ENCODE assay signal across 22 cellular contexts in the genomic region with DNA sequence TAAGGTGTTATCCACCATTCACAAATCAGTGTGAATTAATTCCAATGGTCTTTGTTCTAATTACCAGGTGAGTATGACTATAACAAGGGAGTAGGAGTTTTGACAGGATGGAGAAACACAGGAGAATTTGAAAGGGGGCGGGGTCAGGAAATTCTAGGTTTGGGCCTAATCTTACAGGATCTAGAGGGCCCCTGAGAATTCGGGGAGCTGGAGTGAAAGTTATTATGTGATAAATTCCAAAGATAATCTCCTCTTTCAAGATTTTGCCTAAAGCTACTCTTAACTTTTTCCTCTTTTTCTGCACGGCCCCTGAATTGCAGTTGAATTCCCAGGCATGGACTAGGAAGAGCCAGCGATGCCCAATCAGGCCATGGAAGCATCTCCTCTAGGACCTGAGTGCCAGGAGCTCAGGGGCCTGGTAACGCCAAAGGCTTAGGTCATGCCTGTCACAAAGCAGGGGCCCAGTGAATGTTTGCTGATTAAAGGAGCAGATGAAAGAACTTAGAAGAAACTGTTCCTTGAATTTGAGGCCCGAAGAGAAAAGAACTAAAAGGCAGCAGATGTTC.
DNase-seq lines count a peak whose midpoint lies in the region; ATAC-seq and TF ChIP-seq lines count a peak whose summit lies in the region.
"Had no signal": no experiment of that assay in that cellular context is flagged by ENCODE, and none has a peak within 500 bp of the region (broad histone marks: within the 10 kb centered on the region; RNA-seq: fewer than 3 reads in every experiment).

No MANE protein-coding gene starts in this region.

- H3K36me3 Mint-ChIP-seq in brain (no peaks in the 10 kb centered on the region), nephron (ENCODE audit: low read depth) (peaks cover 11% of the 10 kb centered on the region)
- H3K36me3 Mint-ChIP-seq: activated naive CD4-positive, alpha-beta T cell treated with anti-CD3 and anti-CD28 coated beads, Interleukin-2, amount 10 ng/mL, durations not matched to agents 7 days and 5 days had no signal

- H3K27ac Mint-ChIP-seq in brain (peak overlapping the region in 4 of 5 experiments; percentile 34 to 80 (median 52)), nephron (peak overlapping the region; percentile 23 to 74 (median 65))
- H3K27ac Mint-ChIP-seq: activated naive CD4-positive, alpha-beta T cell treated with anti-CD3 and anti-CD28 coated beads, Interleukin-2, amount 10 ng/mL, durations not matched to agents 7 days and 5 days; T-helper 2 cell treated with Interferon-gamma antibody and Interleukin-4, amounts not matched to agents 5 μg/mL and 100 μg/mL, for 36 hours had no signal

- DNase-seq in left ventricle myocardium inferior (no peak), left ventricle myocardium superior (no peak), hypothalamus (lab: John Stamatoyannopoulos, UW) (no peak), KBM-7 (no peak)
- DNase-seq: activated naive CD4-positive, alpha-beta T cell treated with anti-CD3 and anti-CD28 coated beads, Interleukin-2, amount 10 ng/mL, durations not matched to agents 7 days and 5 days; amniotic stem cell; colonic mucosa; gastrocnemius medialis; NCI-H510A; small intestine; stimulated activated CD4-positive, alpha-beta T cell treated with anti-CD3 and anti-CD28 coated beads, Interleukin-2, amount 100 ng/mL, for 24 hours had no signal

- H3K9me3 ChIP-seq in left ventricle myocardium inferior (replicated peaks) = no peaks in the 10 kb centered on the region
- H3K9me3 ChIP-seq: BLaER1 treated with 17β-estradiol and CSF1 and Interleukin-3, amounts not matched to agents 10 nM and 100 nM; breast epithelium; colonic mucosa; esophagus muscularis mucosa; gastrocnemius medialis had no signal

- peaks cover 46% of the 10 kb centered on the region for H3K4me1 Mint-ChIP-seq in brain
- peaks cover 39% of the 10 kb centered on the region for H3K4me1 Mint-ChIP-seq in nephron

- H3K9me3 Mint-ChIP-seq in brain (peaks cover 0 to 4% (median 0%) of the 10 kb centered on the region in 5 experiments), nephron (no peaks in the 10 kb centered on the region)
- H3K9me3 Mint-ChIP-seq: activated naive CD4-positive, alpha-beta T cell treated with anti-CD3 and anti-CD28 coated beads, Interleukin-2, amount 10 ng/mL, durations not matched to agents 7 days and 5 days; T-helper 2 cell treated with Interferon-gamma antibody and Interleukin-4, amounts not matched to agents 5 μg/mL and 100 μg/mL, for 36 hours had no signal

- intact Hi-C loops in left ventricle myocardium inferior (cut with micrococcal nuclease) (no loop called here), left ventricle myocardium superior (cut with micrococcal nuclease) (no loop called here)

- TF ChIP-seq CTCF in left ventricle myocardium inferior (IDR thresholded peaks at IDR 0.05; ENCODE audit: borderline replicate concordance) = no peak
- no peak for TF ChIP-seq CTCF in brain (conservative IDR thresholded peaks at IDR 0.05)
- TF ChIP-seq CTCF in nephron (IDR thresholded peaks at IDR 0.05; ENCODE audit: unreplicated experiment in 3 of 3) = no peak

- no peak for ATAC-seq in left ventricle myocardium superior
- no peak for ATAC-seq in GM19463 (IDR thresholded peaks at IDR 0.05; ENCODE audit: unreplicated experiment)
- no peak for ATAC-seq in GM21447 (IDR thresholded peaks at IDR 0.05; ENCODE audit: unreplicated experiment)
- ATAC-seq: gastrocnemius medialis, K562 had no signal

- no peaks in the 10 kb centered on the region for H3K27me3 Mint-ChIP-seq in brain
- H3K27me3 Mint-ChIP-seq in nephron (ENCODE audit: low read depth) = peaks cover 3% of the 10 kb centered on the region

- H3K36me3 ChIP-seq in left ventricle myocardium inferior = no peaks in the 10 kb centered on the region
- H3K36me3 ChIP-seq: BLaER1 treated with 17β-estradiol and CSF1 and Interleukin-3, amounts not matched to agents 10 nM and 100 nM; breast epithelium; colonic mucosa; esophagus muscularis mucosa; gastrocnemius medialis had no signal

- H3K4me3 Mint-ChIP-seq in brain = no peak overlapping the region
- H3K4me3 Mint-ChIP-seq in nephron = no peak overlapping the region
- H3K4me3 Mint-ChIP-seq: activated naive CD4-positive, alpha-beta T cell treated with anti-CD3 and anti-CD28 coated beads, Interleukin-2, amount 10 ng/mL, durations not matched to agents 7 days and 5 days; T-helper 2 cell treated with Interferon-gamma antibody and Interleukin-4, amounts not matched to agents 5 μg/mL and 100 μg/mL, for 36 hours had no signal

- H3K27me3 ChIP-seq in left ventricle myocardium inferior (ENCODE audit: low read depth) = no peaks in the 10 kb centered on the region
- H3K27me3 ChIP-seq: BLaER1 treated with 17β-estradiol and CSF1 and Interleukin-3, amounts not matched to agents 10 nM and 100 nM; breast epithelium; colonic mucosa; esophagus muscularis mucosa; gastrocnemius medialis had no signal

- peak overlapping the region; percentile 52 for H3K27ac ChIP-seq in left ventricle myocardium inferior (replicated peaks)
- H3K27ac ChIP-seq: BLaER1 treated with 17β-estradiol and CSF1 and Interleukin-3, amounts not matched to agents 10 nM and 100 nM; colonic mucosa; esophagus muscularis mucosa; gastrocnemius medialis; VCaP had no signal

- H3K4me1 ChIP-seq in left ventricle myocardium inferior = peaks cover 14% of the 10 kb centered on the region
- H3K4me1 ChIP-seq: colonic mucosa, gastrocnemius medialis had no signal

- in situ Hi-C loops in KBM-7 (cut with MboI; ENCODE audit: low pct_unique_long_range_greater_than_20kb, low sequenced_read_pairs) = no loop called here

- no peak overlapping the region for H3K4me3 ChIP-seq in left ventricle myocardium inferior
- H3K4me3 ChIP-seq: BLaER1 treated with 17β-estradiol and CSF1 and Interleukin-3, amounts not matched to agents 10 nM and 100 nM; colonic mucosa; esophagus muscularis mucosa; gastrocnemius medialis; K562; lung had no signal
